In the genomic region with DNA sequence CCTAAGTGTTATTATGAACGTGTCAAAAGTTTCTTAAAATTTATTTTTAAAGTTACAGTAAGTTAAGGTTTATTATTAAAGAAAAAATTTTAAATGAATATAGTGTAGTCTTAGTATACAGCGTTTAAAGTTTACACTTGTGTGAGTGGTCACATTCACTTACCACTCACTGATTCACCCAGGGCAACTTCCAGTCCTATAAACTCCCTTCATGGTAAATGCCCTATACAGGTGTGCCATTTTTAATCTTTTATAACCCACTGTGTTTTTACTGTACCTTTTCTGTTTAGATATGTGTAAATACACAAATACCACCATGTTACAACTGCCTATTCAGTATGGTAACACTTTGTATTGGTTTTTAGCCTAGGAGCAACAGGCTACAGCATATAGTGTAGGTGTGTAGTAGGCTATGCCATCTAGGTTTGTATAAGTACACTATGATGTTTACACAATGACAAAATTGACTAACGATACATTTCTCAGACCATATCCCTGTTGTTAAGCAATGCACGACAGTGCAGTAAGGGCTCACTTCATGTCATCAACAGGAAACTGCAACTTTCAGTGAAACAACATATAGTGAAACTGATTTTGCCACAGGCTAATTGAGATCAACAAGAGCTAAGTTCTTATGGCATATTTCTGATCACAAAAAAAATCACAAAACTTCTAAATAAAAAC, we compare ENCODE assay signal across 8 cellular contexts.
DNase-seq lines count a peak whose midpoint lies in the region; ATAC-seq and TF ChIP-seq lines count a peak whose summit lies in the region.

No MANE protein-coding gene starts in this region.

- DNase-seq in GM13977 (ENCODE audit: low spot score), result peak; percentile 35
- DNase-seq in foreskin keratinocyte, result no peak
- no peak for DNase-seq in activated effector memory CD4-positive, alpha-beta T cell treated with anti-CD3 and anti-CD28 coated beads, Interleukin-2, amount 50 U/mL, for 16 hours
- no peak for DNase-seq in activated naive CD4-positive, alpha-beta T cell (lab: John Stamatoyannopoulos, UW)
- no peak for DNase-seq in islet precursor cell
- DNase-seq in ureter (ENCODE audit: low spot score), result no peak

- in situ Hi-C loops in GM13977 (cut with MboI; ENCODE audit: low pct_unique_long_range_greater_than_20kb, low sequenced_read_pairs, unreplicated experiment), result loop anchor here (25.0 kb wide), 1 partner anchor 625 kb away; a partner anchor contains a TSS

- H3K27me3 ChIP-seq in foreskin keratinocyte, result no peaks in the 10 kb centered on the region

- ATAC-seq in GM21367 (IDR thresholded peaks at IDR 0.05; ENCODE audit: unreplicated experiment) (peak; percentile 73), HG03378 (IDR thresholded peaks at IDR 0.05; ENCODE audit: unreplicated experiment) (peak; percentile 82), foreskin keratinocyte (no peak)

- H3K4me1 ChIP-seq in foreskin keratinocyte, result peaks cover 9% of the 10 kb centered on the region

- TF ChIP-seq CTCF in GM13977 (IDR thresholded peaks at IDR 0.05; ENCODE audit: extremely low read depth, insufficient read depth, missing control alignments) (no peak), foreskin keratinocyte (conservative IDR thresholded peaks at IDR 0.05) (no peak)

- peak overlapping the region; percentile 84 for H3K27ac ChIP-seq in foreskin keratinocyte
